Comparison of ENCODE assay signal across 1 cellular context in genomic region chr14:102589761-102590290, GRCh38.
TF ChIP-seq lines count a peak whose summit lies in the region.

No MANE protein-coding gene starts in this region.

TF ChIP-seq in HepG2, 621 proteins besides CTCF, POLR2A, EP300 and RAD21 (continued from another document):
- TF ChIP-seq ZBTB2 (CRISPR knock-in tag; IDR thresholded peaks at IDR 0.05; ENCODE audit: low read depth) (no peak), THAP9 (CRISPR knock-in tag; IDR thresholded peaks at IDR 0.05; ENCODE audit: borderline replicate concordance) (no peak)
